Comparison of ENCODE assay signal across 10 cellular contexts in the genomic region with DNA sequence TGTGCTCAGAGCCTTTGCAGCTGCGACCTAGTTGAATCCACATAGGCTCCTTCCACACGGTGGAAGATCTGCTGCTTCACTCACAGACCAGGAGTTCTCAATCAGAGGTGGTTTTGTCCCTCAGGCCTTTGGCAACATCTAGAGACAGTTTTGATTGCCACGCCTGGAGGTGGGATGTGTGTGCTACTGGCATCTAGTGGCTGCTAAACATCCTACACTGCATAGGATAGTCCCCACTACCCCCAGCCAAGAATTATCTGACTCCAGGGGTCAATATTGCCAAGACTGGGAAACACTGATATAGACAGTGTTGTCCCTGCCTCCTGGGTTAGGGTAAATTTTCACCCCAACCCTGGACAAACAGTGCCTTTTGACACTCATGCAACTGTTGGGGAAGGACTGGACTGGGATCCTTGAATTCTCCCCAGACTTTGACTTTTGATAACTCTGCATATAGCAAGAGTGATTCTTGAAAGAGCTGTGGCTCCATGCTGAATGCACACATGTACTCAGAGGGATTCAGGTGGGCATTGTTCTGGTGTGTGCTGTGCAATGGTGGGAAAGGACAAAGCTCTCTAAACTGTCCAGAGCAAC. TPM values are rescaled to one million over a fixed set of nuclear protein-coding genes. Genes with fewer than 3 reads are reported as not detected.
DNase-seq lines count a peak whose midpoint lies in the region; ATAC-seq, FAIRE-seq and TF ChIP-seq lines count a peak whose summit lies in the region.
"Had no signal": no experiment of that assay in that cellular context is flagged by ENCODE, and none has a peak within 500 bp of the region (broad histone marks: within the 10 kb centered on the region; RNA-seq: fewer than 3 reads in every experiment).

No MANE protein-coding gene starts in this region.

- H3K79me2 ChIP-seq in DND-41 (ENCODE audit: insufficient read depth, low read length) = no peaks in the 10 kb centered on the region

- H3K27me3 ChIP-seq in DND-41 (ENCODE audit: insufficient read depth, low read length, poor library complexity) (no peaks in the 10 kb centered on the region), H7 (ENCODE audit: control insufficient read depth, insufficient read depth, low read length) (no peaks in the 10 kb centered on the region), Peyer's patch (no peaks in the 10 kb centered on the region)

- H3K4me2 ChIP-seq in DND-41 (ENCODE audit: insufficient read depth, low read length) = no peak overlapping the region

- DNase-seq in DND-41 (peak; percentile 43), H7 (peak; percentile 56), Peyer's patch (no peak), fibroblast of villous mesenchyme (ENCODE audit: low read depth) (no peak), urothelium cell line (ENCODE audit: low spot score) (peak; percentile 19), activated gamma-delta T cell treated with Interleukin-2 at 50 U/mL for 16 hours (no peak), DMS79 treated with DMSO at 0.1 percent for 48 hours (lab: John Stamatoyannopoulos, UW) (no peak), amniotic stem cell (lab: John Stamatoyannopoulos, UW) (no peak)

- FAIRE-seq in urothelium cell line (lab: Jason Lieb, UNC) = no peak

- ATAC-seq in DND-41 (ENCODE audit: insufficient read depth, low read depth) = peak; percentile 77

- H3K9ac ChIP-seq in DND-41 (ENCODE audit: low read depth, low read length) = no peak overlapping the region

- no peak overlapping the region for H2AFZ ChIP-seq in DND-41 (ENCODE audit: low read depth, low read length)

- 0 out of 2 replicates have a peak, but pooled peaks cover 3% of the 10 kb centered on the region for H4K20me1 ChIP-seq in DND-41 (ENCODE audit: insufficient read depth, low read length)

- H3K4me1 ChIP-seq in DND-41 (ENCODE audit: insufficient read depth, low read length) (no peaks in the 10 kb centered on the region), Peyer's patch (no peaks in the 10 kb centered on the region)

- no peak for TF ChIP-seq POLR2A in Peyer's patch (IDR thresholded peaks at IDR 0.05)

- H3K36me3 ChIP-seq in DND-41 (ENCODE audit: insufficient read depth, low read length) = peaks cover 9% of the 10 kb centered on the region; the same call in 1 of the 2 replicates
- H3K36me3 ChIP-seq in H7 (replicated peaks; ENCODE audit: control insufficient read depth, insufficient read depth, low read length) = peaks cover 8% of the 10 kb centered on the region
- H3K36me3 ChIP-seq in Peyer's patch = peaks cover 0 to 33% (median 0%) of the 10 kb centered on the region in 3 donors

- H3K9me3 ChIP-seq in DND-41 (ENCODE audit: insufficient read depth, low read length, severe bottlenecking) (no peaks in the 10 kb centered on the region), Peyer's patch (no peaks in the 10 kb centered on the region)

- H3K27ac ChIP-seq in DND-41 (ENCODE audit: low read length) = no peak overlapping the region
- H3K27ac ChIP-seq in Peyer's patch = no peak overlapping the region
- H3K27ac ChIP-seq: SK-N-MC had no signal

- H3K4me3 ChIP-seq in DND-41 (ENCODE audit: low read depth in 1 of 2, low read length in 2 of 2) (no peak overlapping the region), H7 (ENCODE audit: insufficient read depth, low read depth, low read length) (no peak overlapping the region), Peyer's patch (no peak overlapping the region), fibroblast of villous mesenchyme (ENCODE audit: low read depth, low read length) (no peak overlapping the region)
- H3K4me3 ChIP-seq: lung, SK-N-MC had no signal

- TF ChIP-seq CTCF in DND-41 (IDR thresholded peaks at IDR 0.05; ENCODE audit: borderline replicate concordance, extremely low read depth, low read length, poor library complexity, severe bottlenecking) = peak; percentile 64
- TF ChIP-seq CTCF in Peyer's patch (IDR thresholded peaks at IDR 0.05) = peak in 4 of 6 experiments; percentile 16 to 41 (median 30)
- TF ChIP-seq CTCF in fibroblast of villous mesenchyme (IDR thresholded peaks at IDR 0.05; ENCODE audit: insufficient read depth, low read depth, low read length) = peak; percentile 45

RNA-seq across cellular contexts. Expression of gene BAZ2A, which starts 39.8 kb away (rescaled TPM):
- 23.6 and 24.6 TPM in 2 replicates for total RNA-seq in H7 (2014; rRNA removed; shearing (Covaris generic))
- 100 to 1,000 TPM in 3 of 4 donors, 10 to 100 TPM in 1; 98.2 to 259 (median 141) TPM for total RNA-seq in Peyer's patch
- 44.8 and 57.9 TPM in 2 replicates for total RNA-seq in fibroblast of villous mesenchyme

RNA-seq across cellular contexts. Expression of gene ATP5F1B, which starts 55.5 kb away (rescaled TPM):
- 959 and 1,061 TPM in 2 replicates for total RNA-seq in H7 (2014; rRNA removed; shearing (Covaris generic))
- total RNA-seq in Peyer's patch (100 to 1,000 TPM; 333 to 768 (median 688) TPM), fibroblast of villous mesenchyme (339 and 449 TPM in 2 replicates)

Comparison
In these comparisons a context has a peak if more than half of its experiments do, and no peak if none do; other contexts are left out.
1. DNase-seq: peak in DND-41 (single experiment), H7 (single experiment) and urothelium cell line (single experiment); none in Peyer's patch (0 of 3), fibroblast of villous mesenchyme (single experiment), activated gamma-delta T cell treated with Interleukin-2 at 50 U/mL for 16 hours (single experiment), DMS79 treated with DMSO at 0.1 percent for 48 hours (single experiment) and amniotic stem cell (single experiment).
2. Peak in every context shown above with its lines, with median percentiles within 50 percentile points of each other: CTCF ChIP-seq.